In genomic region chr11:18633256-18634139, GRCh38 we compare ENCODE assay signal across 7 cellular contexts. TPM values are rescaled to one million over a fixed set of nuclear protein-coding genes. Genes with fewer than 3 reads are reported as not detected.
DNase-seq lines count a peak whose midpoint lies in the region; ATAC-seq, FAIRE-seq and TF ChIP-seq lines count a peak whose summit lies in the region.

No MANE protein-coding gene starts in this region.

- H4K20me1 ChIP-seq in HepG2 (ENCODE audit: insufficient read depth, low read length), result no peaks in the 10 kb centered on the region

- POLR2A ChIA-PET in HepG2 (lab: Yijun Ruan, JAX), result interaction anchor here (0.6 to 2.5 kb wide), 15 partner anchors 11 to 390 kb away, joined by 3 to 16 read pairs (median 4); partner anchors contain the start of genes LDHA, MISFA, TMEM86A and TSG101

- peak overlapping the region; percentile 77 for H3K4me2 ChIP-seq in HepG2 (ENCODE audit: low read depth, low read length)

- DNase-seq in astrocyte of the hippocampus (ENCODE audit: low read depth, low spot score), result peak; percentile 5
- no peak for DNase-seq in HepG2 (ENCODE audit: low spot score)
- no peak for DNase-seq in thoracic aorta (ENCODE audit: low spot score)
- DNase-seq in NOMO-1 (lab: John Stamatoyannopoulos, UW; ENCODE audit: unreplicated experiment in 2 of 2), result no peak

- ATAC-seq in GM18502 (IDR thresholded peaks at IDR 0.05; ENCODE audit: poor library complexity, unreplicated experiment) (peak; percentile 62), GM21576 (IDR thresholded peaks at IDR 0.05; ENCODE audit: unreplicated experiment) (peak; percentile 55), HepG2 (peak; percentile 13), thoracic aorta (ENCODE audit: insufficient number of reproducible peaks, low FRiP score, low read depth) (no peak)

- CTCF ChIA-PET in HepG2 (lab: Yijun Ruan, JAX; ENCODE audit: low intra/inter-chr PET ratio, low total read pairs), result no interaction called here

- H3K27ac ChIP-seq in KOPT-K1 (ENCODE audit: low read depth, low read length, poor library complexity, severe bottlenecking), result peak overlapping the region; percentile 83
- H3K27ac ChIP-seq in HepG2 (ENCODE audit: extremely low read length, insufficient read depth, low read length), result peak overlapping the region; percentile 59
- H3K27ac ChIP-seq in thoracic aorta, result peak overlapping the region; percentile 90 to 95

- H3K4me3 ChIP-seq in HepG2 (replicated peaks in 1 of 3; ENCODE audit: insufficient read depth in 1 of 3, low read depth in 2 of 3, low read length in 3 of 3) (peak overlapping the region; percentile 80 to 90 (median 84)), thoracic aorta (peak overlapping the region; percentile 91)

- TF ChIP-seq RAD21 in HepG2 (CRISPR knock-in tag; IDR thresholded peaks at IDR 0.05), result no peak

- no peak for TF ChIP-seq EP300 in HepG2 (IDR thresholded peaks at IDR 0.05; ENCODE audit: low read depth in 2 of 2, low read length in 2 of 2)
- no peak for TF ChIP-seq EP300 in HepG2 (CRISPR knock-in tag; IDR thresholded peaks at IDR 0.05; ENCODE audit: borderline replicate concordance)

- TF ChIP-seq CTCF in HepG2 (CRISPR knock-in tag; IDR thresholded peaks at IDR 0.05), result no peak
- TF ChIP-seq CTCF in thoracic aorta (IDR thresholded peaks at IDR 0.05), result no peak

- no peak overlapping the region for H2AFZ ChIP-seq in HepG2 (ENCODE audit: low read length)

- H3K9me3 ChIP-seq in KOPT-K1 (ENCODE audit: insufficient read depth, low read length, poor library complexity, severe bottlenecking) (no peaks in the 10 kb centered on the region), HepG2 (ENCODE audit: low read length) (no peaks in the 10 kb centered on the region), thoracic aorta (no peaks in the 10 kb centered on the region)

- H3K4me1 ChIP-seq in HepG2 (ENCODE audit: insufficient read depth, low read length), result peaks cover 12% of the 10 kb centered on the region
- H3K4me1 ChIP-seq in thoracic aorta (ENCODE audit: control insufficient read depth in 1 of 2, low read depth in 2 of 2), result peaks cover 13 to 18% of the 10 kb centered on the region in 2 donors

- BruUV-seq in HepG2 (replicated peaks; lab: Mats Ljungman, UMichigan), result TSS peak; percentile 77

- no peak for TF ChIP-seq POLR2A in HepG2 (IDR thresholded peaks at IDR 0.05; ENCODE audit: insufficient read depth in 1 of 2, low read depth in 2 of 2, low read length in 2 of 2)

- no peak for FAIRE-seq in HepG2 (lab: Jason Lieb, UNC)

- H3K27me3 ChIP-seq in HepG2 (ENCODE audit: control insufficient read depth in 1 of 2, insufficient read depth in 2 of 2, low read length in 2 of 2) (no peaks in the 10 kb centered on the region; a peak in 1 of 5 replicates), thoracic aorta (replicated peaks; ENCODE audit: insufficient read depth) (no peaks in the 10 kb centered on the region)

- in situ Hi-C loops in HepG2 (cut with HindIII; ENCODE audit: extremely low pct_ligation_motif_present, low pct_unique_long_range_greater_than_20kb), result no loop called here

- H3K36me3 ChIP-seq in KOPT-K1 (ENCODE audit: insufficient read depth, low read length) (no peaks in the 10 kb centered on the region), HepG2 (replicated peaks in 1 of 2; ENCODE audit: control insufficient read depth in 1 of 2, insufficient read depth in 2 of 2, low read length in 2 of 2) (no peaks in the 10 kb centered on the region), thoracic aorta (no peaks in the 10 kb centered on the region)

- H3K79me2 ChIP-seq in HepG2 (ENCODE audit: insufficient read depth, low read length), result peaks cover 48% of the 10 kb centered on the region

- WGBS in HepG2 (ENCODE audit: low lambda C conversion rate), result 2% methylated on average over 26 of the region's 31 CpGs

- peak overlapping the region; percentile 85 for H3K9ac ChIP-seq in HepG2 (ENCODE audit: insufficient read depth, low read depth, low read length)

- intact Hi-C loops in HepG2 (cut with micrococcal nuclease; ENCODE audit: unreplicated experiment), result loop anchor here (1.0 to 5.0 kb wide), 3 partner anchors 45 to 311 kb away; partner anchors contain the start of genes GTF2H1, HPS5 and UEVLD

TF ChIP-seq in HepG2, 621 proteins besides CTCF, POLR2A, EP300 and RAD21 (continues in another document):
- TF ChIP-seq MAFG (CRISPR knock-in tag; IDR thresholded peaks at IDR 0.05) (no peak), PAF1 (CRISPR knock-in tag; IDR thresholded peaks at IDR 0.05) (no peak)

RNA-seq across cellular contexts. Expression of gene SPTY2D1, which starts 0.6 kb away (rescaled TPM):
- total RNA-seq in HepG2 (2016; rRNA removed; fragmentation: Illumina TruSeq; extraction: Trizol), result 14.8 and 22.2 TPM in 2 replicates
- total RNA-seq in HepG2 (2016; cell fraction: cytosol; rRNA removed; fragmentation: Illumina TruSeq; extraction: Trizol; ENCODE audit: low read depth), result 1.1 and 1.2 TPM in 2 replicates
- total RNA-seq in HepG2 (2016; cell fraction: insoluble cytoplasmic fraction; rRNA removed; fragmentation: Illumina TruSeq; extraction: Trizol), result 16.2 and 20.9 TPM in 2 replicates
- total RNA-seq in HepG2 (2016; cell fraction: membrane; rRNA removed; fragmentation: Illumina TruSeq; extraction: Trizol), result 3.3 and 4.4 TPM in 2 replicates
- 9.3 and 9.9 TPM in 2 replicates for total RNA-seq in HepG2 (2016; cell fraction: nucleus; rRNA removed; fragmentation: Illumina TruSeq; extraction: Trizol)
- 5.4 and 6.9 TPM in 2 replicates for polyA plus RNA-seq in HepG2 (2011; rRNA removed)
- polyA plus RNA-seq in HepG2 (2011; cell fraction: cytosol; rRNA removed), result 5.7 and 7.0 TPM in 2 replicates
- 3.7 and 3.8 TPM in 2 replicates for polyA plus RNA-seq in HepG2 (2011; cell fraction: nucleus; rRNA removed)
- 5.1 and 6.9 TPM in 2 replicates for polyA plus RNA-seq in HepG2 (2012)
- 0.76 and 0.80 TPM in 2 replicates for polyA plus RNA-seq in HepG2 (2016; cell fraction: cytosol; fragmentation: Illumina TruSeq; extraction: Trizol; ENCODE audit: low read depth)
- 13.3 and 15.1 TPM in 2 replicates for polyA plus RNA-seq in HepG2 (2016; cell fraction: insoluble cytoplasmic fraction; fragmentation: Illumina TruSeq; extraction: Trizol; ENCODE audit: low read depth)
- 1.7 and 2.0 TPM in 2 replicates for polyA plus RNA-seq in HepG2 (2016; cell fraction: membrane; fragmentation: Illumina TruSeq; extraction: Trizol; ENCODE audit: low read depth)
- polyA plus RNA-seq in HepG2 (2016; cell fraction: nucleus; fragmentation: Illumina TruSeq; extraction: Trizol; ENCODE audit: insufficient read depth, low read depth), result 9.4 and 9.7 TPM in 2 replicates
- polyA minus RNA-seq in HepG2 (2011; rRNA and poly(A)+ RNA removed; ENCODE audit: low replicate concordance), result 14.5 and 22.2 TPM in 2 replicates
- polyA minus RNA-seq in HepG2 (2011; cell fraction: cytosol; rRNA and poly(A)+ RNA removed), result 7.8 and 7.9 TPM in 2 replicates
- polyA minus RNA-seq in HepG2 (2011; cell fraction: nucleus; rRNA and poly(A)+ RNA removed), result 7.9 and 9.3 TPM in 2 replicates
- total RNA-seq in thoracic aorta, result 10 to 100 TPM in 1 of 2 donors, 1 to 10 TPM in 1; 9.6 to 25.3 TPM

RNA-seq across cellular contexts. Expression of gene MISFA, which starts 33.9 kb away (rescaled TPM):
- total RNA-seq in HepG2 (2016; rRNA removed; fragmentation: Illumina TruSeq; extraction: Trizol) (4.8 and 5.4 TPM in 2 replicates), thoracic aorta (10 to 100 TPM in 1 of 2 donors, not detected in 1; 17.3 TPM)
- 12.1 and 19.1 TPM in 2 replicates for total RNA-seq in HepG2 (2016; cell fraction: cytosol; rRNA removed; fragmentation: Illumina TruSeq; extraction: Trizol; ENCODE audit: low read depth)
- total RNA-seq in HepG2 (2016; cell fraction: insoluble cytoplasmic fraction; rRNA removed; fragmentation: Illumina TruSeq; extraction: Trizol), result 6.5 and 7.6 TPM in 2 replicates
- 9.0 and 12.8 TPM in 2 replicates for total RNA-seq in HepG2 (2016; cell fraction: membrane; rRNA removed; fragmentation: Illumina TruSeq; extraction: Trizol)
- total RNA-seq in HepG2 (2016; cell fraction: nucleus; rRNA removed; fragmentation: Illumina TruSeq; extraction: Trizol), result 4.3 and 7.6 TPM in 2 replicates
- polyA plus RNA-seq in HepG2 (2011; rRNA removed), result 0.90 and 1.4 TPM in 2 replicates
- 1.5 and 2.5 TPM in 2 replicates for polyA plus RNA-seq in HepG2 (2011; cell fraction: cytosol; rRNA removed)
- 0.33 and 1.5 TPM in 2 replicates for polyA plus RNA-seq in HepG2 (2011; cell fraction: nucleus; rRNA removed)
- polyA plus RNA-seq in HepG2 (2012), result 3.7 and 3.8 TPM in 2 replicates
- 13.7 and 20.5 TPM in 2 replicates for polyA plus RNA-seq in HepG2 (2016; cell fraction: cytosol; fragmentation: Illumina TruSeq; extraction: Trizol; ENCODE audit: low read depth)
- polyA plus RNA-seq in HepG2 (2016; cell fraction: insoluble cytoplasmic fraction; fragmentation: Illumina TruSeq; extraction: Trizol; ENCODE audit: low read depth), result 4.9 and 5.4 TPM in 2 replicates
- polyA plus RNA-seq in HepG2 (2016; cell fraction: membrane; fragmentation: Illumina TruSeq; extraction: Trizol; ENCODE audit: low read depth), result 4.5 and 10.5 TPM in 2 replicates
- 13.2 and 14.4 TPM in 2 replicates for polyA plus RNA-seq in HepG2 (2016; cell fraction: nucleus; fragmentation: Illumina TruSeq; extraction: Trizol; ENCODE audit: insufficient read depth, low read depth)
- polyA minus RNA-seq in HepG2 (2011; rRNA and poly(A)+ RNA removed; ENCODE audit: low replicate concordance), result 1.5 and 2.2 TPM in 2 replicates
- 1.9 TPM in 1 of 2 replicates, not detected in the other for polyA minus RNA-seq in HepG2 (2011; cell fraction: cytosol; rRNA and poly(A)+ RNA removed)
- 6.2 and 8.6 TPM in 2 replicates for polyA minus RNA-seq in HepG2 (2011; cell fraction: nucleus; rRNA and poly(A)+ RNA removed)

RNA-seq across cellular contexts. Expression of gene UEVLD, which starts 45.0 kb away (rescaled TPM):
- total RNA-seq in HepG2 (2016; rRNA removed; fragmentation: Illumina TruSeq; extraction: Trizol) (13.7 and 21.1 TPM in 2 replicates), thoracic aorta (10 to 100 TPM; 22.2 to 23.7 TPM)
- total RNA-seq in HepG2 (2016; cell fraction: cytosol; rRNA removed; fragmentation: Illumina TruSeq; extraction: Trizol; ENCODE audit: low read depth), result 4.0 and 5.2 TPM in 2 replicates
- 10.6 and 18.2 TPM in 2 replicates for total RNA-seq in HepG2 (2016; cell fraction: insoluble cytoplasmic fraction; rRNA removed; fragmentation: Illumina TruSeq; extraction: Trizol)
- 4.6 and 4.8 TPM in 2 replicates for total RNA-seq in HepG2 (2016; cell fraction: membrane; rRNA removed; fragmentation: Illumina TruSeq; extraction: Trizol)
- 7.3 and 11.3 TPM in 2 replicates for total RNA-seq in HepG2 (2016; cell fraction: nucleus; rRNA removed; fragmentation: Illumina TruSeq; extraction: Trizol)
- 5.4 and 5.7 TPM in 2 replicates for polyA plus RNA-seq in HepG2 (2011; rRNA removed)
- polyA plus RNA-seq in HepG2 (2011; cell fraction: cytosol; rRNA removed), result 2.8 and 6.2 TPM in 2 replicates
- 1.9 and 2.2 TPM in 2 replicates for polyA plus RNA-seq in HepG2 (2011; cell fraction: nucleus; rRNA removed)
- 6.7 and 6.9 TPM in 2 replicates for polyA plus RNA-seq in HepG2 (2012)
- polyA plus RNA-seq in HepG2 (2016; cell fraction: cytosol; fragmentation: Illumina TruSeq; extraction: Trizol; ENCODE audit: low read depth), result 0.79 and 0.94 TPM in 2 replicates
- 11.7 and 12.9 TPM in 2 replicates for polyA plus RNA-seq in HepG2 (2016; cell fraction: insoluble cytoplasmic fraction; fragmentation: Illumina TruSeq; extraction: Trizol; ENCODE audit: low read depth)
- 1.8 and 2.0 TPM in 2 replicates for polyA plus RNA-seq in HepG2 (2016; cell fraction: membrane; fragmentation: Illumina TruSeq; extraction: Trizol; ENCODE audit: low read depth)
- 5.8 and 7.6 TPM in 2 replicates for polyA plus RNA-seq in HepG2 (2016; cell fraction: nucleus; fragmentation: Illumina TruSeq; extraction: Trizol; ENCODE audit: insufficient read depth, low read depth)
- polyA minus RNA-seq in HepG2 (2011; rRNA and poly(A)+ RNA removed; ENCODE audit: low replicate concordance), result 5.8 and 13.5 TPM in 2 replicates
- 3.6 and 3.9 TPM in 2 replicates for polyA minus RNA-seq in HepG2 (2011; cell fraction: cytosol; rRNA and poly(A)+ RNA removed)
- polyA minus RNA-seq in HepG2 (2011; cell fraction: nucleus; rRNA and poly(A)+ RNA removed), result 9.1 and 11.7 TPM in 2 replicates
